ENCODE assay signal across 16 cellular contexts in genomic region chr11:78164471-78164870, GRCh38. TPM values are rescaled to one million over a fixed set of nuclear protein-coding genes. Genes with fewer than 3 reads are reported as not detected.
A peak's percentile ranks its signal among the peaks of the same experiment; 100 is the strongest.
DNase-seq lines count a peak whose midpoint lies in the region; TF ChIP-seq lines count a peak whose summit lies in the region.
"Had no signal": no experiment of that assay in that cellular context is flagged by ENCODE, and none has a peak within 500 bp of the region (broad histone marks: within the 10 kb centered on the region; RNA-seq: fewer than 3 reads in every experiment).

No MANE protein-coding gene starts in this region.

- no peak overlapping the region for H3K4me3 Mint-ChIP-seq in glutamatergic neuron (ENCODE audit: unreplicated experiment)
- H3K4me3 Mint-ChIP-seq: B cell; CD8-positive, alpha-beta T cell; GM23338 had no signal

- peaks cover 6% of the 10 kb centered on the region for H3K79me2 ChIP-seq in trophoblast cell (ENCODE audit: control insufficient read depth, insufficient read depth, low read length, poor library complexity)

- peak overlapping the region; percentile 18 for H2AK5ac ChIP-seq in trophoblast cell (ENCODE audit: low read length)

- H3K36me3 Mint-ChIP-seq in glutamatergic neuron (ENCODE audit: unreplicated experiment), result no peaks in the 10 kb centered on the region
- H3K36me3 Mint-ChIP-seq: CD8-positive, alpha-beta T cell had no signal

- 97% methylated on average over 2 of the region's 2 CpGs for WGBS in liver
- WGBS in trophoblast cell (ENCODE audit: extremely low coverage, insufficient coverage, insufficient read length), result no CpG with 5 or more reads among the region's 2 CpGs

- no peak overlapping the region for H3K23ac ChIP-seq in trophoblast cell (ENCODE audit: low read length)

- H3K9me3 ChIP-seq in left ventricle myocardium inferior (replicated peaks) (no peaks in the 10 kb centered on the region), liver (ENCODE audit: control insufficient read depth in 4 of 4, low read length in 3 of 4) (no peaks in the 10 kb centered on the region), trophoblast cell (ENCODE audit: insufficient read depth, low read depth, low read length) (no peaks in the 10 kb centered on the region)
- H3K9me3 ChIP-seq: BLaER1 treated with 17β-estradiol and CSF1 and Interleukin-3, amounts not matched to agents 10 nM and 100 nM had no signal

- H2AFZ ChIP-seq in trophoblast cell (ENCODE audit: insufficient read depth, low read length, poor library complexity), result no peak overlapping the region
- H2AFZ ChIP-seq: GM23338 had no signal

- H3K27ac ChIP-seq in left ventricle myocardium inferior (replicated peaks), result peak overlapping the region; percentile 58
- H3K27ac ChIP-seq in liver (ENCODE audit: low read depth in 1 of 2, low read length in 2 of 2), result peak overlapping the region; percentile 23 to 61
- no peak overlapping the region for H3K27ac ChIP-seq in trophoblast cell (ENCODE audit: low read depth, low read length)
- H3K27ac ChIP-seq: BLaER1 treated with 17β-estradiol and CSF1 and Interleukin-3, amounts not matched to agents 10 nM and 100 nM; HL-60 had no signal

- H2BK5ac ChIP-seq in trophoblast cell (ENCODE audit: low read depth, low read length, poor library complexity), result no peak overlapping the region

- no peak overlapping the region for H3K9ac ChIP-seq in liver (ENCODE audit: low read depth in 1 of 2, low read length in 2 of 2)
- H3K9ac ChIP-seq in trophoblast cell (ENCODE audit: low read length), result no peak overlapping the region
- H3K9ac ChIP-seq: BLaER1 treated with 17β-estradiol and CSF1 and Interleukin-3, amounts not matched to agents 10 nM and 100 nM had no signal

- H3K14ac ChIP-seq in trophoblast cell (ENCODE audit: low read length), result no peak overlapping the region

- H4K91ac ChIP-seq in trophoblast cell (ENCODE audit: low read depth, low read length), result no peak overlapping the region

- peaks cover 4% of the 10 kb centered on the region for H3K9me3 Mint-ChIP-seq in glutamatergic neuron (ENCODE audit: unreplicated experiment)
- H3K9me3 Mint-ChIP-seq: CD8-positive, alpha-beta T cell; GM23338 had no signal

- no peak for DNase-seq in left ventricle myocardium inferior
- no peak for DNase-seq in cardiac septum (ENCODE audit: low spot score)
- no peak for DNase-seq in trophoblast cell
- DNase-seq in effector CD8-positive, alpha-beta T cell (lab: John Stamatoyannopoulos, UW), result no peak
- no peak for DNase-seq in activated CD4-positive, alpha-beta T cell treated with anti-CD3 and anti-CD28 coated beads for 1 hour
- DNase-seq in glutamatergic neuron, result no peak
- DNase-seq: Calu3; CD8-positive, alpha-beta T cell; DMS79 treated with DMSO at 0.1 percent for 48 hours; GF-D8; HCEC 1CT had no signal

- intact Hi-C loops in left ventricle myocardium inferior (cut with micrococcal nuclease) (no loop called here), cardiac septum (cut with DNase I) (no loop called here)

- no peaks in the 10 kb centered on the region for H3K36me3 ChIP-seq in left ventricle myocardium inferior
- H3K36me3 ChIP-seq in liver (ENCODE audit: control insufficient read depth in 4 of 4, insufficient read depth in 3 of 4, low read depth in 1 of 4, low read length in 3 of 4), result no peaks in the 10 kb centered on the region
- no peaks in the 10 kb centered on the region for H3K36me3 ChIP-seq in trophoblast cell (ENCODE audit: control insufficient read depth in 1 of 2, insufficient read depth in 2 of 2, low read length in 2 of 2)
- H3K36me3 ChIP-seq: BLaER1 treated with 17β-estradiol and CSF1 and Interleukin-3, amounts not matched to agents 10 nM and 100 nM had no signal

- H3K4me3 ChIP-seq in left ventricle myocardium inferior (no peak overlapping the region), liver (ENCODE audit: low read depth in 1 of 3, low read length in 3 of 3) (no peak overlapping the region), trophoblast cell (ENCODE audit: low read depth, low read length) (no peak overlapping the region)
- H3K4me3 ChIP-seq: BLaER1 treated with 17β-estradiol and CSF1 and Interleukin-3, amounts not matched to agents 10 nM and 100 nM; GM23338 had no signal

- H3K18ac ChIP-seq in trophoblast cell (ENCODE audit: low read length), result no peak overlapping the region

- no peak for TF ChIP-seq RAD21 in liver (IDR thresholded peaks at IDR 0.05)

- no peak overlapping the region for H3K4me2 ChIP-seq in trophoblast cell (ENCODE audit: low read length)
- H3K4me2 ChIP-seq: BLaER1 treated with 17β-estradiol and CSF1 and Interleukin-3, amounts not matched to agents 10 nM and 100 nM; GM23338 had no signal

- no peak overlapping the region for H4K12ac ChIP-seq in trophoblast cell (ENCODE audit: low read depth, low read length)

- H2BK12ac ChIP-seq in trophoblast cell (ENCODE audit: low read length), result peak overlapping the region; percentile 23

- peaks cover 7% of the 10 kb centered on the region for H3K4me1 Mint-ChIP-seq in glutamatergic neuron (ENCODE audit: low read depth, unreplicated experiment)
- H3K4me1 Mint-ChIP-seq: B cell, GM23338 had no signal

- H2BK120ac ChIP-seq in trophoblast cell (ENCODE audit: insufficient read depth, low read length, poor library complexity), result no peak overlapping the region

- H3K27me3 ChIP-seq in left ventricle myocardium inferior (ENCODE audit: low read depth), result no peaks in the 10 kb centered on the region
- no peaks in the 10 kb centered on the region for H3K27me3 ChIP-seq in liver (ENCODE audit: control insufficient read depth in 4 of 4, insufficient read depth in 4 of 4, low read length in 3 of 4)
- no peaks in the 10 kb centered on the region for H3K27me3 ChIP-seq in trophoblast cell (ENCODE audit: insufficient read depth, low read length)
- H3K27me3 ChIP-seq: BLaER1 treated with 17β-estradiol and CSF1 and Interleukin-3, amounts not matched to agents 10 nM and 100 nM had no signal

- no peak overlapping the region for H3K27ac Mint-ChIP-seq in glutamatergic neuron (ENCODE audit: unreplicated experiment)
- H3K27ac Mint-ChIP-seq: B cell; CD8-positive, alpha-beta T cell; GM23338 had no signal

- peaks cover 45% of the 10 kb centered on the region for H3K79me1 ChIP-seq in trophoblast cell (ENCODE audit: low read length)

- H3K4me1 ChIP-seq in left ventricle myocardium inferior, result peaks cover 57% of the 10 kb centered on the region
- H3K4me1 ChIP-seq in liver (ENCODE audit: control insufficient read depth in 4 of 4, insufficient read depth in 4 of 4, low read length in 3 of 4), result peaks cover 21 to 61% (median 51%) of the 10 kb centered on the region in 4 donors
- H3K4me1 ChIP-seq in trophoblast cell (ENCODE audit: control insufficient read depth in 1 of 2, insufficient read depth in 2 of 2, low read length in 2 of 2), result peaks cover 31 to 34% of the 10 kb centered on the region in 2 experiments

- TF ChIP-seq CTCF in left ventricle myocardium inferior (IDR thresholded peaks at IDR 0.05; ENCODE audit: borderline replicate concordance) (no peak), liver (IDR thresholded peaks at IDR 0.05; ENCODE audit: low read depth, low read length, missing input control) (no peak), glutamatergic neuron (IDR thresholded peaks at IDR 0.05; ENCODE audit: partially characterized antibody, unreplicated experiment) (no peak)

- no peak overlapping the region for H4K8ac ChIP-seq in trophoblast cell (ENCODE audit: low read depth, low read length)

- H3K27me3 Mint-ChIP-seq in glutamatergic neuron (ENCODE audit: unreplicated experiment), result peaks cover 5% of the 10 kb centered on the region
- H3K27me3 Mint-ChIP-seq: B cell had no signal

- H3K4ac ChIP-seq in trophoblast cell (ENCODE audit: low read depth, low read length), result no peak overlapping the region

TF ChIP-seq in liver, 16 proteins besides CTCF, POLR2A, EP300 and RAD21 (continues in another document):
- TF ChIP-seq JUND (IDR thresholded peaks at IDR 0.05) (no peak), RXRA (IDR thresholded peaks at IDR 0.05) (no peak), EGR1 (IDR thresholded peaks at IDR 0.05; ENCODE audit: low read depth in 2 of 2) (no peak), MAX (IDR thresholded peaks at IDR 0.05) (no peak), FOXA2 (IDR thresholded peaks at IDR 0.05) (no peak), YY1 (IDR thresholded peaks at IDR 0.05) (no peak), SP1 (IDR thresholded peaks at IDR 0.05) (no peak), HNF4A (conservative IDR thresholded peaks at IDR 0.05) (no peak)

RNA-seq across cellular contexts. Expression of gene KCTD21, which starts 24.0 kb away (rescaled TPM):
- 8.6 TPM for total RNA-seq in left ventricle myocardium inferior
- total RNA-seq in cardiac septum, result 8.5 TPM
- 10 to 100 TPM in 1 of 2 donors, 1 to 10 TPM in 1; 5.8 to 12.0 TPM for total RNA-seq in liver
- 10 to 100 TPM in 1 of 2 donors, 1 to 10 TPM in 1; 6.3 to 12.6 TPM for polyA plus RNA-seq in liver
- polyA plus RNA-seq in trophoblast cell (2013), result 14.9 and 15.5 TPM in 2 replicates
- 9.7 TPM for total RNA-seq in glutamatergic neuron (ENCODE audit: unreplicated experiment)

RNA-seq across cellular contexts. Expression of gene USP35, which starts 24.2 kb away (rescaled TPM):
- total RNA-seq in left ventricle myocardium inferior, result 5.8 TPM
- total RNA-seq in cardiac septum, result 8.9 TPM
- 10 to 100 TPM in 1 of 2 donors, 1 to 10 TPM in 1; 2.3 to 11.0 TPM for total RNA-seq in liver
- 1 to 10 TPM; 2.6 to 7.0 TPM for polyA plus RNA-seq in liver
- polyA plus RNA-seq in trophoblast cell (2013), result 19.3 and 20.2 TPM in 2 replicates
- total RNA-seq in glutamatergic neuron (ENCODE audit: unreplicated experiment), result 34.2 TPM

RNA-seq across cellular contexts. Expression of gene ALG8, which starts 25.0 kb away (rescaled TPM):
- total RNA-seq in left ventricle myocardium inferior (15.3 TPM), cardiac septum (15.4 TPM), liver (10 to 100 TPM; 36.8 to 39.2 TPM), glutamatergic neuron (ENCODE audit: unreplicated experiment) (30.3 TPM)
- polyA plus RNA-seq in liver, result 10 to 100 TPM; 29.4 to 46.0 TPM
- 76.1 and 82.0 TPM in 2 replicates for polyA plus RNA-seq in trophoblast cell (2013)
